Comparison of ENCODE assay signal across 24 cellular contexts in genomic region chr4:83657336-83657735, GRCh38.
A peak's percentile ranks its signal among the peaks of the same experiment; 100 is the strongest.
DNase-seq lines count a peak whose midpoint lies in the region; ATAC-seq, FAIRE-seq and TF ChIP-seq lines count a peak whose summit lies in the region.
"Had no signal": no experiment of that assay in that cellular context is flagged by ENCODE, and none has a peak within 500 bp of the region (broad histone marks: within the 10 kb centered on the region; RNA-seq: fewer than 3 reads in every experiment).

No MANE protein-coding gene starts in this region.

- H3K36me3 ChIP-seq in HepG2 (replicated peaks in 1 of 2; ENCODE audit: control insufficient read depth in 1 of 2, insufficient read depth in 2 of 2, low read length in 2 of 2): no peaks in the 10 kb centered on the region
- H3K36me3 ChIP-seq in right lobe of liver: no peaks in the 10 kb centered on the region
- H3K36me3 ChIP-seq in PC-9 (ENCODE audit: low read depth): no peaks in the 10 kb centered on the region

- no peak for FAIRE-seq in HepG2 (lab: Jason Lieb, UNC)
- FAIRE-seq: A204.1, H54 had no signal

- H3K4me2 ChIP-seq in HepG2 (ENCODE audit: low read depth, low read length) (no peak overlapping the region), PC-9 (no peak overlapping the region)

- H4K20me1 ChIP-seq in HepG2 (ENCODE audit: insufficient read depth, low read length) (no peaks in the 10 kb centered on the region), PC-9 (ENCODE audit: insufficient read depth) (no peaks in the 10 kb centered on the region)

- H3K79me2 ChIP-seq in HepG2 (ENCODE audit: insufficient read depth, low read length) (no peaks in the 10 kb centered on the region), PC-9 (ENCODE audit: low read depth) (no peaks in the 10 kb centered on the region)

- H3K4me1 ChIP-seq in HepG2 (ENCODE audit: insufficient read depth, low read length) (no peaks in the 10 kb centered on the region), right lobe of liver (no peaks in the 10 kb centered on the region), PC-9 (replicated peaks; ENCODE audit: insufficient read depth) (no peaks in the 10 kb centered on the region)

- WGBS in HepG2 (ENCODE audit: low lambda C conversion rate): 7% methylated on average over 2 of the region's 2 CpGs
- WGBS in right lobe of liver (ENCODE audit: insufficient coverage, low coverage, low lambda C conversion rate, missing lambda C conversion rate): no CpG with 5 or more reads among the region's 2 CpGs

- TF ChIP-seq CTCF in HepG2 (CRISPR knock-in tag; IDR thresholded peaks at IDR 0.05): no peak
- TF ChIP-seq CTCF in right lobe of liver (IDR thresholded peaks at IDR 0.05): no peak
- TF ChIP-seq CTCF in PC-9 (conservative IDR thresholded peaks at IDR 0.05): no peak

- H3K9me2 ChIP-seq in PC-9 (ENCODE audit: insufficient read depth): no peaks in the 10 kb centered on the region

- H3K27ac ChIP-seq in HepG2 (ENCODE audit: extremely low read length, insufficient read depth, low read length) (no peak overlapping the region), right lobe of liver (no peak overlapping the region), PC-9 (no peak overlapping the region)
- H3K27ac ChIP-seq: C4-2B, SK-N-MC had no signal

- BruUV-seq in HepG2 (replicated peaks; lab: Mats Ljungman, UMichigan) (no TSS peak), PC-9 (replicated peaks; lab: Mats Ljungman, UMichigan) (no TSS peak)

- H2AFZ ChIP-seq in HepG2 (ENCODE audit: low read length): no peak overlapping the region
- no peak overlapping the region for H2AFZ ChIP-seq in PC-9

- H3K9ac ChIP-seq in HepG2 (ENCODE audit: insufficient read depth, low read depth, low read length): no peak overlapping the region

- POLR2A ChIA-PET in HepG2 (lab: Yijun Ruan, JAX): no interaction called here
- POLR2A ChIA-PET in PC-9 (lab: Charles Lee; ENCODE audit: unreplicated experiment): no interaction called here
- POLR2A ChIA-PET in HEK293T (lab: Yijun Ruan, JAX): no interaction called here

- H3K4me3 ChIP-seq in HepG2 (replicated peaks in 1 of 3; ENCODE audit: insufficient read depth in 1 of 3, low read depth in 2 of 3, low read length in 3 of 3) (no peak overlapping the region), right lobe of liver (no peak overlapping the region), PC-9 (no peak overlapping the region)
- H3K4me3 ChIP-seq: SK-N-MC had no signal

- no peaks in the 10 kb centered on the region for H3K9me3 ChIP-seq in HepG2 (ENCODE audit: low read length)
- no peaks in the 10 kb centered on the region for H3K9me3 ChIP-seq in right lobe of liver
- no peaks in the 10 kb centered on the region; the same call in 1 of the 2 replicates for H3K9me3 ChIP-seq in PC-9 (ENCODE audit: insufficient read depth, low read depth)

- peaks cover 0 to 5% of the 10 kb centered on the region in 2 experiments; a peak in 1 of 5 replicates for H3K27me3 ChIP-seq in HepG2 (ENCODE audit: control insufficient read depth in 1 of 2, insufficient read depth in 2 of 2, low read length in 2 of 2)
- H3K27me3 ChIP-seq in right lobe of liver: no peaks in the 10 kb centered on the region
- no peaks in the 10 kb centered on the region for H3K27me3 ChIP-seq in PC-9 (ENCODE audit: insufficient read depth, low read depth)

- ATAC-seq in HepG2 (no peak), right lobe of liver (no peak), esophagus mucosa (peak; percentile 55), GM18519 (IDR thresholded peaks at IDR 0.05; ENCODE audit: low FRiP score, unreplicated experiment) (no peak), sciatic nerve (no peak)

- in situ Hi-C loops in HepG2 (cut with HindIII; ENCODE audit: extremely low pct_ligation_motif_present, low pct_unique_long_range_greater_than_20kb): no loop called here

- intact Hi-C loops in HepG2 (cut with micrococcal nuclease; ENCODE audit: unreplicated experiment): no loop called here
- intact Hi-C loops in right lobe of liver (cut with DNase I): no loop called here
- intact Hi-C loops in PC-9 (cut with micrococcal nuclease; ENCODE audit: unreplicated experiment): no loop called here
- intact Hi-C loops in sciatic nerve (cut with DNase I): no loop called here

- no peak for TF ChIP-seq EP300 in HepG2 (IDR thresholded peaks at IDR 0.05; ENCODE audit: low read depth in 2 of 2, low read length in 2 of 2)
- TF ChIP-seq EP300 in HepG2 (CRISPR knock-in tag; IDR thresholded peaks at IDR 0.05; ENCODE audit: borderline replicate concordance): no peak

- CTCF ChIA-PET in HepG2 (lab: Yijun Ruan, JAX; ENCODE audit: low intra/inter-chr PET ratio, low total read pairs) (no interaction called here), PC-9 (lab: Charles Lee) (no interaction called here), HEK293T (lab: Yijun Ruan, JAX) (interaction anchor here (0.6 kb wide), 1 partner anchor 922 kb away, joined by 5 read pairs; no protein-coding TSS in a partner anchor)

- TF ChIP-seq POLR2A in HepG2 (IDR thresholded peaks at IDR 0.05; ENCODE audit: insufficient read depth in 1 of 2, low read depth in 2 of 2, low read length in 2 of 2) (no peak), right lobe of liver (IDR thresholded peaks at IDR 0.05) (no peak)

- DNase-seq in HepG2 (ENCODE audit: low spot score): no peak
- DNase-seq in right lobe of liver: no peak
- peak; percentile 54 to 57 for DNase-seq in PC-9
- DNase-seq in sciatic nerve (ENCODE audit: low spot score): no peak
- DNase-seq in HEK293T (ENCODE audit: extremely low spot score): no peak
- DNase-seq in amygdala (lab: John Stamatoyannopoulos, UW): no peak
- DNase-seq: CD8-positive, alpha-beta memory T cell; EL; HFFc6; MM.1S; NCI-H1048; NCI-H1417 treated with DMSO at 0.1 percent for 48 hours; NCI-H187; NCI-H2107; NCI-H446 treated with DMSO at 0.1 percent for 48 hours; NCI-H526 treated with DMSO at 0.1 percent for 48 hours; OCI-M1; Right ventricle myocardium superior had no signal

- no peak for TF ChIP-seq RAD21 in HepG2 (CRISPR knock-in tag; IDR thresholded peaks at IDR 0.05)

- no peaks in the 10 kb centered on the region for H3F3A ChIP-seq in PC-9 (ENCODE audit: insufficient read depth, low read depth)

TF ChIP-seq in HepG2, 621 proteins besides CTCF, POLR2A, EP300 and RAD21:
- TF ChIP-seq ZNF709 (CRISPR knock-in tag; IDR thresholded peaks at IDR 0.05) (no peak), ZNF317 (CRISPR knock-in tag; IDR thresholded peaks at IDR 0.05) (0 out of 2 replicates have a peak, but pooled peaks have one; percentile 48)
TF ChIP-seq in HepG2: peak in this region for 1.

TF ChIP-seq in HEK293T, 16 proteins besides CTCF, POLR2A, EP300 and RAD21:
- TF ChIP-seq CTBP1 (IDR thresholded peaks at IDR 0.05; ENCODE audit: borderline replicate concordance): no peak
- no peak for TF ChIP-seq ZNF384 (IDR thresholded peaks at IDR 0.05)
- TF ChIP-seq HDGF (IDR thresholded peaks at IDR 0.05; ENCODE audit: borderline replicate concordance): no peak
- TF ChIP-seq FOXK2 (IDR thresholded peaks at IDR 0.05): no peak
- no peak for TF ChIP-seq L3MBTL2 (conservative IDR thresholded peaks at IDR 0.05)
- no peak for TF ChIP-seq SP1 (IDR thresholded peaks at IDR 0.05)
- no peak for TF ChIP-seq LEF1 (IDR thresholded peaks at IDR 0.05; ENCODE audit: borderline replicate concordance)
- no peak for TF ChIP-seq PKNOX1 (IDR thresholded peaks at IDR 0.05)
- no peak for TF ChIP-seq SUZ12 (IDR thresholded peaks at IDR 0.05)
- TF ChIP-seq BHLHE40 (IDR thresholded peaks at IDR 0.05; ENCODE audit: borderline replicate concordance): no peak
- no peak for TF ChIP-seq FOXA1 (IDR thresholded peaks at IDR 0.05)
- TF ChIP-seq NFRKB (IDR thresholded peaks at IDR 0.05): no peak
- no peak for TF ChIP-seq FOXM1 (IDR thresholded peaks at IDR 0.05; ENCODE audit: borderline replicate concordance)
- TF ChIP-seq TARDBP (IDR thresholded peaks at IDR 0.05): no peak
- TF ChIP-seq ELF4 (IDR thresholded peaks at IDR 0.05): no peak
- no peak for TF ChIP-seq ARNT (IDR thresholded peaks at IDR 0.05)

Comparison
In these comparisons a context has a peak if more than half of its experiments do, and no peak if none do; other contexts are left out.
1. DNase-seq: peak in PC-9 (2 of 2); none in HepG2 (single experiment), right lobe of liver (0 of 3), sciatic nerve (single experiment), HEK293T (single experiment) and amygdala (0 of 56).